In the genomic region with DNA sequence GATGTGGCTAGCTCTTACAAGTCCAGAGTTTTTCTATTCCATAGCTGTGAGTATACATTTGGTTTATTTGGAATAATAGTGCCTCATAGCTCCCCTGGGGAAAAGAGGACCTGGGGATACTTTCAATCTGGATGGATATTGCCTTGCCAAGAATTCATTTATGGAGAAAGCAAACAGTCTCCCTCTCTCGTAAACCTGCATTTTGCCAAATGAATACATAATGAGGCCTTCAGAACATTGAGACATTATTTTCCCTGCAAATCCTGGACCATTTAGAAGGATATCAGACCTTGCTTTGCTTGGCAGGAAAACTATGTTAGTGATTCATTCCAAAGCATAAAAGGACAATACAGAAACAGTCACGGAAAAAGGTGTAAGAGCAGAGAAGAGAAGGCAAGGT, we compare ENCODE assay signal across 14 cellular contexts.
"Had no signal": no experiment of that assay in that cellular context is flagged by ENCODE, and none has a peak within 500 bp of the region (broad histone marks: within the 10 kb centered on the region; RNA-seq: fewer than 3 reads in every experiment).

No MANE protein-coding gene starts in this region.

- DNase-seq: activated CD4-positive, alpha-beta T cell treated with anti-CD3 and anti-CD28 coated beads for 48 hours; activated CD8-positive, alpha-beta memory T cell treated with anti-CD3 and anti-CD28 coated beads, Interleukin-2, amount 50 U/mL, for 48 hours; activated CD8-positive, alpha-beta T cell treated with anti-CD3 and anti-CD28 coated beads, Interleukin-2, amount 10 ng/mL, durations not matched to agents 7 days and 5 days; activated gamma-delta T cell; activated T-cell treated with anti-CD3 and anti-CD28 coated beads, Interleukin-2, amount 50 U/mL, for 72 hours; amygdala; left cardiac atrium; midbrain; stimulated activated CD4-positive, alpha-beta T cell treated with anti-CD3 and anti-CD28 coated beads, Interleukin-1b, Interleukin-23, amount 100 ng/mL, for 48 hours; T-helper 17 cell had no signal

- H3K27ac Mint-ChIP-seq: activated CD8-positive, alpha-beta T cell treated with anti-CD3 and anti-CD28 coated beads, Interleukin-2, amount 10 ng/mL, durations not matched to agents 7 days and 5 days; activated naive CD4-positive, alpha-beta T cell treated with anti-CD3 and anti-CD28 coated beads, Interleukin-2, amount 50 U/mL, for 72 hours; activated T-cell treated with anti-CD3 and anti-CD28 coated beads, Interleukin-2, amount 50 U/mL, for 72 hours; T-helper 17 cell; WTC11 had no signal

- H3K36me3 Mint-ChIP-seq: activated naive CD4-positive, alpha-beta T cell treated with anti-CD3 and anti-CD28 coated beads, Interleukin-2, amount 50 U/mL, for 72 hours; WTC11 had no signal

- H3K4me3 ChIP-seq: lung had no signal

- ATAC-seq: activated CD8-positive, alpha-beta T cell treated with anti-CD3 and anti-CD28 coated beads, Interleukin-2, amount 10 ng/mL, durations not matched to agents 7 days and 5 days; activated naive CD4-positive, alpha-beta T cell treated with anti-CD3 and anti-CD28 coated beads, Interleukin-2, amount 50 U/mL, for 72 hours; activated T-cell treated with anti-CD3 and anti-CD28 coated beads, Interleukin-2, amount 50 U/mL, for 72 hours; sciatic nerve; T-helper 17 cell; WTC11 had no signal

- H3K27me3 Mint-ChIP-seq: T-helper 17 cell had no signal

- H3K4me1 Mint-ChIP-seq: T-helper 17 cell had no signal

- H3K4me3 Mint-ChIP-seq: activated CD8-positive, alpha-beta T cell treated with anti-CD3 and anti-CD28 coated beads, Interleukin-2, amount 10 ng/mL, durations not matched to agents 7 days and 5 days; activated T-cell treated with anti-CD3 and anti-CD28 coated beads, Interleukin-2, amount 50 U/mL, for 72 hours; T-helper 17 cell; WTC11 had no signal

- H3K9me3 Mint-ChIP-seq: activated T-cell treated with anti-CD3 and anti-CD28 coated beads, Interleukin-2, amount 50 U/mL, for 72 hours; WTC11 had no signal
